ENCODE assay signal across 17 cellular contexts in the genomic region with DNA sequence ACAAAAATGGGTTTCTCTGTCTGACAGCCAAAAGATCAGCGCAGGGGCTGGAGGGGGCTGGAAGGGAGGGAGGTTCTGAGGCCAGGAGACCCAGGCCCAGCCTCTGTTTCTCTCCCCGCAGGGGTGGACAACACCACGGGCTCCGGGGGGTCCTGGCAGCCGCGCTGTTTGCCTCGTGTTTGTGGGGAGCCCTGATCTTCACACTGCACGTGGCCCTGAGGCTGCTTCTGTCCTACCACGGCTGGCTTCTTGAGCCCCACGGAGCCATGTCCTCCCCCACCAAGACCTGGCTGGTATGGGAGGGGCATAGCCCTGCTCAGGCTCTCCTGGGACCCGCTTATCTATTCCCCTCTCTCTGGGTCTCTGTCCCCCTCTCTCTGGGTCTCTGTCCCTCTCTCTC.
"Had no signal": no experiment of that assay in that cellular context is flagged by ENCODE, and none has a peak within 500 bp of the region (broad histone marks: within the 10 kb centered on the region; RNA-seq: fewer than 3 reads in every experiment).

No MANE protein-coding gene starts in this region.

- H3K9me3 Mint-ChIP-seq: effector memory CD8-positive, alpha-beta T cell had no signal

- DNase-seq: activated CD4-positive, alpha-beta T cell treated with anti-CD3 and anti-CD28 coated beads, Interleukin-2, amount 50 U/mL, for 4 hours; activated CD4-positive, CD25-positive, alpha-beta regulatory T cell; activated gamma-delta T cell; activated T-cell treated with anti-CD3 and anti-CD28 coated beads, Interleukin-2, amount 50 U/mL, for 48 hours; dermis blood vessel endothelial cell; effector memory CD8-positive, alpha-beta T cell; foreskin keratinocyte; glutamatergic neuron; lower lobe of right lung; midbrain; posterior cingulate gyrus; stimulated activated CD4-positive, alpha-beta T cell treated with anti-CD3 and anti-CD28 coated beads, Interleukin-15, amount 100 ng/mL, for 24 hours; stimulated activated CD4-positive, alpha-beta T cell treated with anti-CD3 and anti-CD28 coated beads, Interleukin-4, amount 100 ng/mL, for 1 hour; stimulated activated naive CD4-positive, alpha-beta T cell treated with Interleukin-2 at 50 U/mL for 16 hours; SW 1271 had no signal

- H3K27ac Mint-ChIP-seq: effector memory CD8-positive, alpha-beta T cell had no signal

- H3K27ac ChIP-seq: foreskin keratinocyte, lower lobe of right lung, skin epidermis, suprapubic skin had no signal

- H3K9me3 ChIP-seq: lower lobe of right lung, suprapubic skin had no signal

- ATAC-seq: effector memory CD8-positive, alpha-beta T cell; foreskin keratinocyte had no signal

- H3K4me3 Mint-ChIP-seq: effector memory CD8-positive, alpha-beta T cell had no signal

- H3K4me3 ChIP-seq: lower lobe of right lung, skin epidermis, suprapubic skin had no signal

- H3K36me3 ChIP-seq: lower lobe of right lung, suprapubic skin had no signal
